In the genomic region with DNA sequence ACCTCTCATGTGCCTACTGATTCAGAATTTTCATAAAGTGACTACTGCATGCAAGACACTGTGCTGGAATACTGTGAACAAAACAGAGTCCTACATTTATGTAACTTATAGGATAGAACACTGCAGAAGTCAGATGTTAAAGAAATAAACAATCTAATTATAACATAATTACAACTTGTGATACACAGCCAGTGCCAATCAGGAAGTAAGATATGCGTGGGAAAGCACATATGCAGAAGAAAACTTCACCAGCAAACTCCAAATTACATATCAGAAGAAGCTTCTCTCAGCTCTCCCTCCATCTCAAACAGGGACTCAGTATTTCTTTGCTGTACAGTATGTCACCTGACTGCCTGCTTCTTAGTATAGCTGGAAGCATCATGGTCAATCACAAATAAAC, we compare ENCODE assay signal across 18 cellular contexts.
"Had no signal": no experiment of that assay in that cellular context is flagged by ENCODE, and none has a peak within 500 bp of the region (broad histone marks: within the 10 kb centered on the region; RNA-seq: fewer than 3 reads in every experiment).

No MANE protein-coding gene starts in this region.

- H3K4me1 ChIP-seq: ascending aorta, breast epithelium had no signal

- H3K4me3 ChIP-seq: ascending aorta, breast epithelium, esophagus muscularis mucosa, ovary, smooth muscle cell, thoracic aorta had no signal

- H3K9me3 ChIP-seq: ascending aorta, breast epithelium, esophagus muscularis mucosa, ovary, thoracic aorta had no signal

- H3K27me3 ChIP-seq: ascending aorta, breast epithelium, esophagus muscularis mucosa, ovary had no signal

- H3K36me3 Mint-ChIP-seq: activated naive CD4-positive, alpha-beta T cell treated with anti-CD3 and anti-CD28 coated beads, Interleukin-2, amount 50 U/mL, for 24 hours; naive thymus-derived CD8-positive, alpha-beta T cell had no signal

- H3K36me3 ChIP-seq: ascending aorta, breast epithelium, esophagus muscularis mucosa, ovary, thoracic aorta, WERI-Rb-1 had no signal

- DNase-seq: activated CD4-positive, alpha-beta T cell treated with anti-CD3 and anti-CD28 coated beads for 1 hour; activated CD4-positive, alpha-beta T cell treated with anti-CD3 and anti-CD28 coated beads, Interleukin-2, amount 50 U/mL, for 4 hours; activated effector memory CD4-positive, alpha-beta T cell treated with anti-CD3 and anti-CD28 coated beads, Interleukin-2, amount 50 U/mL, for 16 hours; activated T-cell treated with anti-CD3 and anti-CD28 coated beads, Interleukin-2, amount 50 U/mL, for 72 hours; effector CD4-positive, alpha-beta T cell; mesenchymal stem cell; naive thymus-derived CD8-positive, alpha-beta T cell; ovary; stimulated activated CD4-positive, alpha-beta T cell treated with anti-CD3 and anti-CD28 coated beads, Interleukin-4, amount 100 ng/mL, for 1 hour; T-helper 2 cell; WERI-Rb-1 had no signal

- ATAC-seq: activated T-cell treated with anti-CD3 and anti-CD28 coated beads, Interleukin-2, amount 50 U/mL, for 72 hours; naive thymus-derived CD8-positive, alpha-beta T cell; sciatic nerve had no signal

- H3K4me3 Mint-ChIP-seq: activated naive CD4-positive, alpha-beta T cell treated with anti-CD3 and anti-CD28 coated beads, Interleukin-2, amount 50 U/mL, for 24 hours; activated T-cell treated with anti-CD3 and anti-CD28 coated beads, Interleukin-2, amount 50 U/mL, for 72 hours; naive thymus-derived CD8-positive, alpha-beta T cell had no signal

- H3K9me3 Mint-ChIP-seq: activated naive CD4-positive, alpha-beta T cell treated with anti-CD3 and anti-CD28 coated beads, Interleukin-2, amount 50 U/mL, for 24 hours; activated T-cell treated with anti-CD3 and anti-CD28 coated beads, Interleukin-2, amount 50 U/mL, for 72 hours; naive thymus-derived CD8-positive, alpha-beta T cell had no signal

- H3K4me1 Mint-ChIP-seq: activated naive CD4-positive, alpha-beta T cell treated with anti-CD3 and anti-CD28 coated beads, Interleukin-2, amount 50 U/mL, for 24 hours had no signal

- H3K27ac Mint-ChIP-seq: activated naive CD4-positive, alpha-beta T cell treated with anti-CD3 and anti-CD28 coated beads, Interleukin-2, amount 50 U/mL, for 24 hours; activated T-cell treated with anti-CD3 and anti-CD28 coated beads, Interleukin-2, amount 50 U/mL, for 72 hours; naive thymus-derived CD8-positive, alpha-beta T cell had no signal

- H3K27me3 Mint-ChIP-seq: naive thymus-derived CD8-positive, alpha-beta T cell had no signal

- H3K4me2 ChIP-seq: smooth muscle cell had no signal

- H3K27ac ChIP-seq: ascending aorta, breast epithelium, esophagus muscularis mucosa, ovary, thoracic aorta, WERI-Rb-1 had no signal
